Comparison of ENCODE assay signal across 8 cellular contexts in genomic region chr1:16503494-16503893, GRCh38. TPM values are rescaled to one million over a fixed set of nuclear protein-coding genes. Genes with fewer than 3 reads are reported as not detected.
"Had no signal": no experiment of that assay in that cellular context is flagged by ENCODE, and none has a peak within 500 bp of the region (broad histone marks: within the 10 kb centered on the region; RNA-seq: fewer than 3 reads in every experiment).

No MANE protein-coding gene starts in this region.

- H2AFZ ChIP-seq: GM23248 had no signal

- ATAC-seq: K562 had no signal

- H3K4me3 ChIP-seq: GM23248, K562 had no signal

- H3K4me3 Mint-ChIP-seq: H9 had no signal

- H3K27ac Mint-ChIP-seq: H9 had no signal

- H3K9ac ChIP-seq: GM23248 had no signal

- DNase-seq: GM23248, GOT3, H9, HCEC 1CT, IMR-90, KG1 had no signal

- H3K27ac ChIP-seq: GM23248 had no signal

RNA-seq across cellular contexts. Expression of gene RNU1-1, which starts 10.6 kb away (rescaled TPM):
- total RNA-seq: GM23248, H4 had no signal
- polyA plus RNA-seq: GM23248, IMR-90 had no signal
